Comparison of ENCODE assay signal across 13 cellular contexts in genomic region chr10:108566216-108567107, GRCh38.
DNase-seq lines count a peak whose midpoint lies in the region; ATAC-seq and TF ChIP-seq lines count a peak whose summit lies in the region.
"Had no signal": no experiment of that assay in that cellular context is flagged by ENCODE, and none has a peak within 500 bp of the region (broad histone marks: within the 10 kb centered on the region; RNA-seq: fewer than 3 reads in every experiment).

No MANE protein-coding gene starts in this region.

- no peak overlapping the region for H3K4me2 ChIP-seq in H9 (ENCODE audit: insufficient read depth, insufficient read length, low read length)
- no peak overlapping the region for H3K4me2 ChIP-seq in PC-9
- H3K4me2 ChIP-seq: SK-N-SH had no signal

- POLR2A ChIA-PET in PC-9 (lab: Charles Lee; ENCODE audit: unreplicated experiment) = no interaction called here

- ATAC-seq in gastroesophageal sphincter = peak; percentile 22
- ATAC-seq in stimulated activated memory B cell treated with anti-CD40 and anti-IgM and Interleukin-4, amounts not matched to agents 10 μg/mL and 1 μg/mL and 100 μg/mL, for 72 hours = peak; percentile 48

- H3K9me3 ChIP-seq in H9 (ENCODE audit: control insufficient read depth, low read depth, low read length) (no peaks in the 10 kb centered on the region), gastroesophageal sphincter (no peaks in the 10 kb centered on the region), PC-9 (ENCODE audit: insufficient read depth, low read depth) (no peaks in the 10 kb centered on the region)
- H3K9me3 ChIP-seq: BE2C, SK-N-SH had no signal

- H2AFZ ChIP-seq in H9 (ENCODE audit: low read length) = no peak overlapping the region
- no peak overlapping the region for H2AFZ ChIP-seq in PC-9

- no peak overlapping the region for H2BK120ac ChIP-seq in H9 (ENCODE audit: low read depth, low read length, poor library complexity, severe bottlenecking)

- H3K4me1 ChIP-seq in H9 (ENCODE audit: insufficient read depth, low read length) (no peaks in the 10 kb centered on the region), gastroesophageal sphincter (no peaks in the 10 kb centered on the region), PC-9 (replicated peaks; ENCODE audit: insufficient read depth) (no peaks in the 10 kb centered on the region)
- H3K4me1 ChIP-seq: BE2C had no signal

- no peaks in the 10 kb centered on the region for H3K9me2 ChIP-seq in PC-9 (ENCODE audit: insufficient read depth)
- H3K9me2 ChIP-seq: SK-N-SH had no signal

- no peaks in the 10 kb centered on the region for H3K79me1 ChIP-seq in H9 (ENCODE audit: insufficient read depth, low read depth, low read length, poor library complexity, severe bottlenecking)

- no peak overlapping the region for H3T11ph ChIP-seq in H9 (ENCODE audit: low read length)

- TF ChIP-seq CTCF in H9 (conservative IDR thresholded peaks at IDR 0.05) (no peak), gastroesophageal sphincter (IDR thresholded peaks at IDR 0.05) (no peak), PC-9 (conservative IDR thresholded peaks at IDR 0.05) (no peak)

- no peak overlapping the region for H3K56ac ChIP-seq in H9 (ENCODE audit: insufficient read length, low read depth, low read length)

- no TSS peak for BruUV-seq in PC-9 (replicated peaks; lab: Mats Ljungman, UMichigan)

- H3K27me3 Mint-ChIP-seq in H9 (ENCODE audit: low read depth) = no peaks in the 10 kb centered on the region
- no peaks in the 10 kb centered on the region for H3K27me3 Mint-ChIP-seq in stimulated activated memory B cell treated with anti-CD40 and anti-IgM and Interleukin-4, amounts not matched to agents 10 μg/mL and 1 μg/mL and 100 μg/mL, for 72 hours
- H3K27me3 Mint-ChIP-seq: IgD-negative memory B cell had no signal

- H2BK12ac ChIP-seq in H9 (ENCODE audit: insufficient read length, low read depth, low read length) = no peak overlapping the region

- H3K4me3 Mint-ChIP-seq in H9 = no peak overlapping the region
- no peak overlapping the region for H3K4me3 Mint-ChIP-seq in stimulated activated memory B cell treated with anti-CD40 and anti-IgM and Interleukin-4, amounts not matched to agents 10 μg/mL and 1 μg/mL and 100 μg/mL, for 72 hours
- H3K4me3 Mint-ChIP-seq: IgD-negative memory B cell had no signal

- no peaks in the 10 kb centered on the region for H3K36me3 ChIP-seq in gastroesophageal sphincter
- H3K36me3 ChIP-seq in PC-9 (ENCODE audit: low read depth) = no peaks in the 10 kb centered on the region
- H3K36me3 ChIP-seq: BE2C had no signal

- no peak overlapping the region for H4K91ac ChIP-seq in H9 (ENCODE audit: insufficient read length, low read depth, low read length)

- H3K9ac ChIP-seq in H9 (ENCODE audit: extremely low read depth, insufficient read length, low read length) = no peak overlapping the region
- H3K9ac ChIP-seq: SK-N-SH had no signal

- TF ChIP-seq EP300 in gastroesophageal sphincter (IDR thresholded peaks at IDR 0.05) = no peak

- no peak overlapping the region for H2BK15ac ChIP-seq in H9 (ENCODE audit: low read depth, low read length)

- DNase-seq in H9 (peak; percentile 27), SHP77 (lab: John Stamatoyannopoulos, UW) (peak; percentile 18 to 47), DMS79 treated with DMSO at 0.1 percent for 48 hours (lab: John Stamatoyannopoulos, UW) (no peak), PC-9 (no peak)
- no peak for DNase-seq in activated CD4-positive, alpha-beta T cell treated with anti-CD3 and anti-CD28 coated beads for 4 hours
- DNase-seq: BE2C, NCI-H526, RPMI8226, SIG-M5, SK-N-SH had no signal

- H4K8ac ChIP-seq in H9 (replicated peaks; ENCODE audit: insufficient read length, low read depth, low read length) = no peak overlapping the region

- no peak overlapping the region for H2BK5ac ChIP-seq in H9 (ENCODE audit: insufficient read length, low read length)

- no peak overlapping the region for H3K18ac ChIP-seq in H9 (ENCODE audit: insufficient read length, low read depth, low read length)

- CTCF ChIA-PET in PC-9 (lab: Charles Lee) = no interaction called here

- H3K4me1 Mint-ChIP-seq in H9 = no peaks in the 10 kb centered on the region
- H3K4me1 Mint-ChIP-seq in stimulated activated memory B cell treated with anti-CD40 and anti-IgM and Interleukin-4, amounts not matched to agents 10 μg/mL and 1 μg/mL and 100 μg/mL, for 72 hours = no peaks in the 10 kb centered on the region

- H3K4ac ChIP-seq in H9 (ENCODE audit: low read depth, low read length) = no peak overlapping the region

- H2AK5ac ChIP-seq in H9 (ENCODE audit: insufficient read length, low read length) = no peak overlapping the region

- no peak overlapping the region for H2BK20ac ChIP-seq in H9 (ENCODE audit: low read depth, low read length, poor library complexity, severe bottlenecking)

- no peaks in the 10 kb centered on the region for H3K36me3 Mint-ChIP-seq in H9 (ENCODE audit: insufficient read depth in 1 of 3, low read depth in 3 of 3)
- no peaks in the 10 kb centered on the region for H3K36me3 Mint-ChIP-seq in stimulated activated memory B cell treated with anti-CD40 and anti-IgM and Interleukin-4, amounts not matched to agents 10 μg/mL and 1 μg/mL and 100 μg/mL, for 72 hours
- H3K36me3 Mint-ChIP-seq: IgD-negative memory B cell had no signal

- H3K27me3 ChIP-seq in H9 (ENCODE audit: insufficient read depth, low read length) (no peaks in the 10 kb centered on the region), gastroesophageal sphincter (no peaks in the 10 kb centered on the region), PC-9 (ENCODE audit: insufficient read depth, low read depth) (peaks cover 3% of the 10 kb centered on the region)
- H3K27me3 ChIP-seq: BE2C had no signal

- no peaks in the 10 kb centered on the region for H3K9me3 Mint-ChIP-seq in H9
- H3K9me3 Mint-ChIP-seq in stimulated activated memory B cell treated with anti-CD40 and anti-IgM and Interleukin-4, amounts not matched to agents 10 μg/mL and 1 μg/mL and 100 μg/mL, for 72 hours = no peaks in the 10 kb centered on the region
- H3K9me3 Mint-ChIP-seq: IgD-negative memory B cell had no signal

- H3K14ac ChIP-seq in H9 (ENCODE audit: insufficient read depth, low read length) = no peak overlapping the region

- H3K23ac ChIP-seq in H9 (ENCODE audit: insufficient read length, low read depth, low read length) = no peak overlapping the region

- no peak overlapping the region for H3K4me3 ChIP-seq in gastroesophageal sphincter
- no peak overlapping the region for H3K4me3 ChIP-seq in PC-9

- H3K27ac ChIP-seq in H9 (ENCODE audit: insufficient read length, low read depth, low read length) = no peak overlapping the region
- H3K27ac ChIP-seq in gastroesophageal sphincter = no peak overlapping the region
- no peak overlapping the region for H3K27ac ChIP-seq in PC-9

- H3F3A ChIP-seq in PC-9 (ENCODE audit: insufficient read depth, low read depth) = no peaks in the 10 kb centered on the region

- H3K23me2 ChIP-seq in H9 (ENCODE audit: insufficient read length, low read depth, low read length, poor library complexity, severe bottlenecking) = no peaks in the 10 kb centered on the region

- H4K20me1 ChIP-seq in H9 (ENCODE audit: control insufficient read depth, insufficient read depth, insufficient read length) (no peaks in the 10 kb centered on the region), PC-9 (ENCODE audit: insufficient read depth) (no peaks in the 10 kb centered on the region)

- no peak for TF ChIP-seq POLR2A in gastroesophageal sphincter (IDR thresholded peaks at IDR 0.05)

- WGBS in H9 (ENCODE audit: extremely low coverage, insufficient read length, low lambda C conversion rate) = no CpG with 5 or more reads among the region's 36 CpGs
- 98 to 100% methylated on average over 3 to 6 of the region's 36 CpGs for WGBS in gastroesophageal sphincter (ENCODE audit: low coverage in 1 of 2), 2 donors

- no peak overlapping the region for H4K5ac ChIP-seq in H9 (ENCODE audit: insufficient read length, low read depth, low read length)

- no peaks in the 10 kb centered on the region for H3K79me2 ChIP-seq in H9 (ENCODE audit: insufficient read depth, low read length)
- no peaks in the 10 kb centered on the region for H3K79me2 ChIP-seq in PC-9 (ENCODE audit: low read depth)

- H3K27ac Mint-ChIP-seq in H9 = no peak overlapping the region
- no peak overlapping the region for H3K27ac Mint-ChIP-seq in stimulated activated memory B cell treated with anti-CD40 and anti-IgM and Interleukin-4, amounts not matched to agents 10 μg/mL and 1 μg/mL and 100 μg/mL, for 72 hours
- H3K27ac Mint-ChIP-seq: IgD-negative memory B cell had no signal

- intact Hi-C loops in PC-9 (cut with micrococcal nuclease; ENCODE audit: unreplicated experiment) = no loop called here

Comparison
In these comparisons a context has a peak if more than half of its experiments do, and no peak if none do; other contexts are left out.
1. DNase-seq: peak in H9 (single experiment) and SHP77 (2 of 2); none in DMS79 treated with DMSO at 0.1 percent for 48 hours (single experiment), activated CD4-positive, alpha-beta T cell treated with anti-CD3 and anti-CD28 coated beads for 4 hours (0 of 2) and PC-9 (0 of 2).